Comparison of ENCODE assay signal across 1 cellular context in genomic region chr1:25232866-25233784, GRCh38.
TF ChIP-seq lines count a peak whose summit lies in the region.

No MANE protein-coding gene starts in this region.

TF ChIP-seq in K562, 482 proteins besides CTCF, POLR2A, EP300 and RAD21 (continued from another document and continues in another):
- peak; percentile 2; the same call in 1 of the 2 replicates for TF ChIP-seq ZNF609 (CRISPR knock-in tag; IDR thresholded peaks at IDR 0.05; ENCODE audit: borderline replicate concordance)
- TF ChIP-seq FUS (optimal IDR thresholded peaks at IDR 0.05; ENCODE audit: low read depth, low read length), result no peak
- peak; percentile 56 for TF ChIP-seq CBFA2T2 (conservative IDR thresholded peaks at IDR 0.05)
- TF ChIP-seq TEAD1 (CRISPR knock-in tag; IDR thresholded peaks at IDR 0.05), result peak; percentile 25 to 61; a peak in 2 of 4 replicates
- TF ChIP-seq ZBTB11 (CRISPR knock-in tag; IDR thresholded peaks at IDR 0.05), result peak in 1 of 3 experiments; percentile 71; a peak in 1 of 6 replicates
- peak; percentile 10; the same call in 1 of the 2 replicates for TF ChIP-seq ZBTB40 (IDR thresholded peaks at IDR 0.05)
- no peak for TF ChIP-seq ZBTB40 (CRISPR knock-in tag; IDR thresholded peaks at IDR 0.05)
- TF ChIP-seq CEBPG (CRISPR knock-in tag; IDR thresholded peaks at IDR 0.05), result no peak; the same call in 1 of the 2 replicates
- peak in 1 of 2 experiments; percentile 50; a peak in 1 of 4 replicates for TF ChIP-seq CEBPG (tag; conservative IDR thresholded peaks at IDR 0.05 in 1 of 2, IDR thresholded peaks at IDR 0.05 in 1 of 2)
- TF ChIP-seq RB1 (IDR thresholded peaks at IDR 0.05; ENCODE audit: low read depth), result peak; percentile 37; the same call in 1 of the 2 replicates
- TF ChIP-seq TBP (optimal IDR thresholded peaks at IDR 0.05; ENCODE audit: low read depth, low read length), result peak; percentile 85
- no peak for TF ChIP-seq ETS1 (conservative IDR thresholded peaks at IDR 0.05; ENCODE audit: control insufficient read depth, low read depth, low read length)
- TF ChIP-seq HMBOX1 (IDR thresholded peaks at IDR 0.05), result peak; percentile 97
- no peak for TF ChIP-seq E2F6 (IDR thresholded peaks at IDR 0.05; ENCODE audit: borderline replicate concordance in 1 of 2, extremely low read depth in 1 of 2, insufficient read depth in 1 of 2, insufficient read length in 1 of 2, low read depth in 1 of 2, low read length in 1 of 2, poor library complexity in 1 of 2, severe bottlenecking in 1 of 2)
- peak; percentile 98 for TF ChIP-seq CHD1 (IDR thresholded peaks at IDR 0.05; ENCODE audit: low read length)
- TF ChIP-seq GABPB1 (CRISPR knock-in tag; IDR thresholded peaks at IDR 0.05), result no peak
- 0 out of 2 replicates have a peak, but pooled peaks have one; percentile 3 for TF ChIP-seq KDM2B (CRISPR knock-in tag; IDR thresholded peaks at IDR 0.05)
- peak; percentile 71; the same call in 1 of the 2 replicates for TF ChIP-seq EP400 (IDR thresholded peaks at IDR 0.05)
- peak; percentile 67 for TF ChIP-seq SUPT5H (IDR thresholded peaks at IDR 0.05)
- peak; percentile 64; the same call in 1 of the 2 replicates for TF ChIP-seq NBN (IDR thresholded peaks at IDR 0.05; ENCODE audit: low read depth)
- TF ChIP-seq E2F5 (CRISPR knock-in tag; IDR thresholded peaks at IDR 0.05), result 0 out of 2 replicates have a peak, but pooled peaks have one; percentile 7
- TF ChIP-seq PATZ1 (CRISPR knock-in tag; IDR thresholded peaks at IDR 0.05; ENCODE audit: borderline replicate concordance), result peak; percentile 73; the same call in 1 of the 2 replicates
- peak; percentile 88; the same call in 1 of the 2 replicates for TF ChIP-seq PTTG1 (tag; IDR thresholded peaks at IDR 0.05; ENCODE audit: low read depth)
- TF ChIP-seq ZNF449 (CRISPR knock-in tag; IDR thresholded peaks at IDR 0.05), result peak; percentile 19; the same call in 1 of the 2 replicates
